ENCODE assay signal across 9 cellular contexts in genomic region chr1:205543351-205544305, GRCh38. TPM values are rescaled to one million over a fixed set of nuclear protein-coding genes. Genes with fewer than 3 reads are reported as not detected.
DNase-seq lines count a peak whose midpoint lies in the region; ATAC-seq, FAIRE-seq and TF ChIP-seq lines count a peak whose summit lies in the region.
"Had no signal": no experiment of that assay in that cellular context is flagged by ENCODE, and none has a peak within 500 bp of the region (broad histone marks: within the 10 kb centered on the region; RNA-seq: fewer than 3 reads in every experiment).

No MANE protein-coding gene starts in this region.

- H2AK5ac ChIP-seq in mesendoderm (ENCODE audit: low read length): no peak overlapping the region

- H3K27me3 Mint-ChIP-seq in T-helper 2 cell treated with Interferon-gamma antibody and Interleukin-4, amounts not matched to agents 5 μg/mL and 100 μg/mL, for 36 hours (ENCODE audit: low read depth): peaks cover 32% of the 10 kb centered on the region

- ATAC-seq in GM21786 (IDR thresholded peaks at IDR 0.05; ENCODE audit: unreplicated experiment) (no peak), HG02623 (IDR thresholded peaks at IDR 0.05; ENCODE audit: unreplicated experiment) (no peak)

- H3K4me3 Mint-ChIP-seq in T-helper 2 cell treated with Interferon-gamma antibody and Interleukin-4, amounts not matched to agents 5 μg/mL and 100 μg/mL, for 36 hours: peak overlapping the region; percentile 51
- H3K4me3 Mint-ChIP-seq: IgD-negative memory B cell had no signal

- H3K9ac ChIP-seq in mesendoderm (ENCODE audit: low read length): peak overlapping the region; percentile 61

- peak overlapping the region; percentile 56 for H3K4me2 ChIP-seq in mesendoderm (ENCODE audit: low read length)

- no peak overlapping the region for H4K8ac ChIP-seq in mesendoderm (ENCODE audit: low read depth, low read length)

- H3K27me3 ChIP-seq in mesendoderm (ENCODE audit: insufficient read depth, low read length, poor library complexity): no peaks in the 10 kb centered on the region
- H3K27me3 ChIP-seq in thyroid gland: no peaks in the 10 kb centered on the region

- H3K56ac ChIP-seq in mesendoderm (ENCODE audit: low read length): peak overlapping the region; percentile 80

- H3K27ac Mint-ChIP-seq in T-helper 2 cell treated with Interferon-gamma antibody and Interleukin-4, amounts not matched to agents 5 μg/mL and 100 μg/mL, for 36 hours: no peak overlapping the region
- H3K27ac Mint-ChIP-seq: IgD-negative memory B cell had no signal

- H2BK120ac ChIP-seq in mesendoderm (ENCODE audit: low read depth, low read length): peak overlapping the region; percentile 3

- H3K18ac ChIP-seq in mesendoderm (ENCODE audit: low read length): no peak overlapping the region

- peaks cover 5% of the 10 kb centered on the region for H3K4me1 Mint-ChIP-seq in T-helper 2 cell treated with Interferon-gamma antibody and Interleukin-4, amounts not matched to agents 5 μg/mL and 100 μg/mL, for 36 hours (ENCODE audit: low read depth)

- H3K23ac ChIP-seq in mesendoderm (ENCODE audit: low read length): no peak overlapping the region

- H3K4me1 ChIP-seq in mesendoderm (ENCODE audit: control insufficient read depth, low read depth, low read length) (no peaks in the 10 kb centered on the region), thyroid gland (peaks cover 3 to 11% of the 10 kb centered on the region in 2 donors)

- H3K4ac ChIP-seq in mesendoderm (ENCODE audit: low read depth, low read length): no peak overlapping the region

- FAIRE-seq in HTR-8/SVneo (lab: Jason Lieb, UNC): peak; percentile 66

- H3K4me3 ChIP-seq in epithelial cell of proximal tubule (ENCODE audit: low read depth, low read length) (no peak overlapping the region), mesendoderm (ENCODE audit: low read length) (no peak overlapping the region), thyroid gland (replicated peaks in 1 of 3) (peak overlapping the region in 1 of 3 donors; percentile 16)

- no CpG with 5 or more reads among the region's 25 CpGs for WGBS in mesendoderm (ENCODE audit: extremely low coverage, insufficient coverage, low lambda C conversion rate)
- 0 to 3% methylated on average over 21 to 25 of the region's 25 CpGs for WGBS in thyroid gland, 2 donors

- no peaks in the 10 kb centered on the region for H3K79me2 ChIP-seq in mesendoderm (ENCODE audit: control insufficient read depth, insufficient read depth, low read length)

- H3K79me1 ChIP-seq in mesendoderm (ENCODE audit: low read length): no peaks in the 10 kb centered on the region

- peak; percentile 56 for DNase-seq in HTR-8/SVneo (ENCODE audit: insufficient read length, low spot score)
- DNase-seq in T-helper 2 cell treated with Interferon-gamma antibody and Interleukin-4, amounts not matched to agents 5 μg/mL and 100 μg/mL, for 36 hours (ENCODE audit: low spot score): peak; percentile 53
- no peak for DNase-seq in epithelial cell of proximal tubule (ENCODE audit: low read depth)
- DNase-seq in mesendoderm: peak; percentile 95
- DNase-seq in thyroid gland: peak; percentile 83 to 85

- intact Hi-C loops in thyroid gland (cut with DNase I): no loop called here

- H3K9me3 Mint-ChIP-seq in T-helper 2 cell treated with Interferon-gamma antibody and Interleukin-4, amounts not matched to agents 5 μg/mL and 100 μg/mL, for 36 hours: no peaks in the 10 kb centered on the region
- H3K9me3 Mint-ChIP-seq: IgD-negative memory B cell had no signal

- H4K5ac ChIP-seq in mesendoderm (ENCODE audit: low read length): no peak overlapping the region

- peak in 1 of 2 donors; percentile 16 for TF ChIP-seq POLR2A in thyroid gland (IDR thresholded peaks at IDR 0.05)

- H3K36me3 ChIP-seq in mesendoderm (ENCODE audit: control insufficient read depth, insufficient read depth, low read length) (no peaks in the 10 kb centered on the region), thyroid gland (no peaks in the 10 kb centered on the region)

- H3K36me3 Mint-ChIP-seq in T-helper 2 cell treated with Interferon-gamma antibody and Interleukin-4, amounts not matched to agents 5 μg/mL and 100 μg/mL, for 36 hours (ENCODE audit: low read depth): no peaks in the 10 kb centered on the region

- no peak overlapping the region for H2BK15ac ChIP-seq in mesendoderm (replicated peaks; ENCODE audit: low read depth)

- H3K9me3 ChIP-seq in thyroid gland: no peaks in the 10 kb centered on the region

- no peak overlapping the region for H2BK5ac ChIP-seq in mesendoderm (ENCODE audit: low read length)

- H3K27ac ChIP-seq in C4-2B: peak overlapping the region; percentile 74
- H3K27ac ChIP-seq in mesendoderm (ENCODE audit: low read depth, low read length): no peak overlapping the region
- peak overlapping the region; percentile 24 to 66 (median 60) for H3K27ac ChIP-seq in thyroid gland

- TF ChIP-seq CTCF in C4-2B (conservative IDR thresholded peaks at IDR 0.05): no peak
- peak; percentile 1 for TF ChIP-seq CTCF in epithelial cell of proximal tubule (conservative IDR thresholded peaks at IDR 0.05; ENCODE audit: low read depth, low read length)
- no peak for TF ChIP-seq CTCF in thyroid gland (IDR thresholded peaks at IDR 0.05)

RNA-seq across cellular contexts. Expression of gene CDK18, which starts 39.2 kb away (rescaled TPM):
- 4.6 and 17.3 TPM in 2 replicates for total RNA-seq in epithelial cell of proximal tubule
- polyA plus RNA-seq in mesendoderm (2013, experiment 1 of 2): 9.1 TPM
- polyA plus RNA-seq in mesendoderm (2013, experiment 2 of 2): 8.9 TPM
- 10 to 100 TPM; 13.6 to 22.4 (median 16.9) TPM for total RNA-seq in thyroid gland
